In the genomic region with DNA sequence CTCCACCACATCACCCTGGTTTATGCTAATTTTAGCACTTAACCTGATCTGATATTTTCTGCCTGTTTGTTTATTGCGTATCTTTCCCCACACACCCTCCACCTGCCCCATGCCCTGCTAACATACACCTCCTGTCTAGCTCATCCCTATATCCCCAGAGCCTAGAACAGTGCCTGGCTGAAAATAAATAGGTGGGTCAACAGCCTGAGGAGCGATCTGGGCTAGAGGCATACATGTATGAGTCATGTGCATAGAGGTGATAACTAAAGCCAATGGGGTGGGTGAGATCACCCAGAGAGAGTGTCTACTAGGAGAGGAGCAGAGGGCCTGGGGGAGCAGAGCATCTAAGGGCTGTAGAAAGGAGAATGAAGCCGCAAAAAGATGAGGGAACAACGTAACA, we compare ENCODE assay signal across 18 cellular contexts. TPM values are rescaled to one million over a fixed set of nuclear protein-coding genes. Genes with fewer than 3 reads are reported as not detected.
A peak's percentile ranks its signal among the peaks of the same experiment; 100 is the strongest.
DNase-seq lines count a peak whose midpoint lies in the region; ATAC-seq, FAIRE-seq and TF ChIP-seq lines count a peak whose summit lies in the region.
"Had no signal": no experiment of that assay in that cellular context is flagged by ENCODE, and none has a peak within 500 bp of the region (broad histone marks: within the 10 kb centered on the region; RNA-seq: fewer than 3 reads in every experiment).

No MANE protein-coding gene starts in this region.

- TF ChIP-seq POLR2A in HCT116 (IDR thresholded peaks at IDR 0.05; ENCODE audit: borderline replicate concordance, extremely low read depth, insufficient read depth, insufficient read length) = no peak

- POLR2A ChIA-PET in HCT116 (lab: Charles Lee) = interaction anchor here (0.6 kb wide), 1 partner anchor 200 kb away, joined by 7 read pairs; no protein-coding TSS in a partner anchor

- TF ChIP-seq CTCF in HCT116 (IDR thresholded peaks at IDR 0.05 in 2 of 3, conservative IDR thresholded peaks at IDR 0.05 in 1 of 3; ENCODE audit: borderline replicate concordance in 1 of 3, insufficient read depth in 1 of 3, low read depth in 2 of 3, low read length in 2 of 3) = no peak
- no peak for TF ChIP-seq CTCF in glutamatergic neuron (IDR thresholded peaks at IDR 0.05; ENCODE audit: partially characterized antibody, unreplicated experiment)

- H3K4me3 Mint-ChIP-seq in glutamatergic neuron (ENCODE audit: unreplicated experiment) = peak overlapping the region; percentile 12

- H3K4me3 ChIP-seq in HCT116 (replicated peaks in 1 of 2; ENCODE audit: low read depth in 1 of 2, low read length in 2 of 2) = no peak overlapping the region
- no peak overlapping the region for H3K4me3 ChIP-seq in small intestine (ENCODE audit: low read depth in 1 of 2, low read length in 2 of 2)

- H3K27me3 Mint-ChIP-seq in glutamatergic neuron (ENCODE audit: unreplicated experiment) = peaks cover 9% of the 10 kb centered on the region

- FAIRE-seq in urothelium cell line (lab: Jason Lieb, UNC) = peak; percentile 32
- FAIRE-seq in small intestine (lab: Jason Lieb, UNC) = no peak
- FAIRE-seq: GM18507 had no signal

- H3K36me3 ChIP-seq in HCT116 (ENCODE audit: control insufficient read depth in 1 of 2, insufficient read depth in 2 of 2, low read length in 2 of 2) = no peaks in the 10 kb centered on the region
- no peaks in the 10 kb centered on the region for H3K36me3 ChIP-seq in small intestine (ENCODE audit: control insufficient read depth in 2 of 2, insufficient read depth in 2 of 2, low read length in 2 of 2)

- CTCF ChIA-PET in HCT116 (lab: Charles Lee) = interaction anchor here (1.0 kb wide), 1 partner anchor 112 kb away, joined by 3 read pairs; no protein-coding TSS in a partner anchor

- no peak for ATAC-seq in HCT116
- no peak for ATAC-seq in GM21737 (IDR thresholded peaks at IDR 0.05; ENCODE audit: unreplicated experiment)
- ATAC-seq: Panc1 had no signal

- H4K20me1 ChIP-seq in HCT116 (ENCODE audit: insufficient read depth) = no peaks in the 10 kb centered on the region

- no peaks in the 10 kb centered on the region for H3K36me3 Mint-ChIP-seq in glutamatergic neuron (ENCODE audit: unreplicated experiment)

- DNase-seq in HCT116 (ENCODE audit: low read depth, low spot score) (no peak), RPMI7951 (ENCODE audit: low read depth) (peak; percentile 26), glutamatergic neuron (no peak), urothelium cell line (ENCODE audit: low spot score) (no peak), small intestine (no peak), germinal center (ENCODE audit: low spot score) (no peak)
- DNase-seq: C1 segment of cervical spinal cord, DMS 273 treated with DMSO at 0.1 percent for 48 hours, HCEC 1CT, KG1, NCI-H1092, NCI-H1694 treated with DMSO at 0.1 percent for 48 hours, NCI-H2171, NCI-H774, Right ventricle myocardium superior had no signal

- H2AFZ ChIP-seq in HCT116 (ENCODE audit: low read depth, low read length, poor library complexity, severe bottlenecking) = no peak overlapping the region

- WGBS in small intestine, 3 donors = 86 to 91% (median 88%) methylated on average over 4 of the region's 4 CpGs

- RAD21 ChIA-PET in HCT116 (lab: Charles Lee; ENCODE audit: low non-redundant PET in 1 of 2, low total read pairs in 2 of 2, uncharacterized antibody in 2 of 2, unreplicated experiment in 2 of 2) = no interaction called here

- H3K27ac Mint-ChIP-seq in glutamatergic neuron (ENCODE audit: unreplicated experiment) = no peak overlapping the region

- no peak for TF ChIP-seq RAD21 in HCT116 (IDR thresholded peaks at IDR 0.05; ENCODE audit: low read depth)

- BruUV-seq in HCT116 (replicated peaks; lab: Mats Ljungman, UMichigan) = no TSS peak

- no peak overlapping the region for H3K9ac ChIP-seq in HCT116 (ENCODE audit: low read length)

- peaks cover 6% of the 10 kb centered on the region for H3K9me3 Mint-ChIP-seq in glutamatergic neuron (ENCODE audit: unreplicated experiment)

- H3K9me3 ChIP-seq in HCT116 (ENCODE audit: control insufficient read depth in 1 of 2, insufficient read depth in 1 of 2, low read depth in 1 of 2, low read length in 2 of 2) (no peaks in the 10 kb centered on the region), small intestine (ENCODE audit: control insufficient read depth, low read depth) (no peaks in the 10 kb centered on the region)

- no peaks in the 10 kb centered on the region for H3K79me2 ChIP-seq in HCT116 (ENCODE audit: insufficient read depth, low read length)

- H3K27ac ChIP-seq in HCT116 (ENCODE audit: low read depth, low read length) = no peak overlapping the region
- H3K27ac ChIP-seq in small intestine (ENCODE audit: low read depth in 1 of 2, low read length in 1 of 2) = no peak overlapping the region

- peak overlapping the region; percentile 32 for H3K4me2 ChIP-seq in HCT116 (ENCODE audit: low read length)

- H3K27me3 ChIP-seq in HCT116 (ENCODE audit: insufficient read depth, low read length) = no peaks in the 10 kb centered on the region
- H3K27me3 ChIP-seq in small intestine (ENCODE audit: control insufficient read depth in 2 of 2, insufficient read depth in 2 of 2, low read length in 2 of 2) = peaks cover 0 to 9% of the 10 kb centered on the region in 2 donors

- no peaks in the 10 kb centered on the region for H3K9me2 ChIP-seq in HCT116 (ENCODE audit: insufficient read depth)

- H3K4me1 ChIP-seq in HCT116 (ENCODE audit: control insufficient read depth in 1 of 2, insufficient read depth in 2 of 2, low read length in 2 of 2) = peaks cover 0 to 40% of the 10 kb centered on the region in 2 experiments; a peak in 3 of 4 replicates
- H3K4me1 ChIP-seq in small intestine (ENCODE audit: control insufficient read depth in 2 of 2, insufficient read depth in 1 of 2, low read depth in 1 of 2, low read length in 1 of 2) = peaks cover 0 to 2% of the 10 kb centered on the region in 2 donors

- intact Hi-C loops in HCT116 (cut with micrococcal nuclease) = loop anchor here (10.0 kb wide), 1 partner anchor 320 kb away; the partner anchor contains the start of gene E2F2

- peaks cover 9% of the 10 kb centered on the region for H3K4me1 Mint-ChIP-seq in glutamatergic neuron (ENCODE audit: low read depth, unreplicated experiment)

TF ChIP-seq in HCT116, 20 proteins besides CTCF, POLR2A, EP300 and RAD21:
- TF ChIP-seq EZH2 (IDR thresholded peaks at IDR 0.05) (no peak), SP1 (IDR thresholded peaks at IDR 0.05; ENCODE audit: low read depth) (no peak), TCF7L2 (IDR thresholded peaks at IDR 0.05; ENCODE audit: borderline replicate concordance, extremely low read depth, insufficient read depth, insufficient read length) (no peak), ELF1 (IDR thresholded peaks at IDR 0.05; ENCODE audit: borderline replicate concordance, low read depth) (no peak), CBX3 (IDR thresholded peaks at IDR 0.05; ENCODE audit: low read depth) (no peak), ATF3 (IDR thresholded peaks at IDR 0.05) (no peak), POLR2AphosphoS5 (IDR thresholded peaks at IDR 0.05; ENCODE audit: low read depth, low read length) (no peak), ZFX (IDR thresholded peaks at IDR 0.05) (no peak), FOSL1 (IDR thresholded peaks at IDR 0.05; ENCODE audit: low read depth) (no peak), SIN3A (IDR thresholded peaks at IDR 0.05; ENCODE audit: low read depth) (no peak)
- TF ChIP-seq, protein P1, sequence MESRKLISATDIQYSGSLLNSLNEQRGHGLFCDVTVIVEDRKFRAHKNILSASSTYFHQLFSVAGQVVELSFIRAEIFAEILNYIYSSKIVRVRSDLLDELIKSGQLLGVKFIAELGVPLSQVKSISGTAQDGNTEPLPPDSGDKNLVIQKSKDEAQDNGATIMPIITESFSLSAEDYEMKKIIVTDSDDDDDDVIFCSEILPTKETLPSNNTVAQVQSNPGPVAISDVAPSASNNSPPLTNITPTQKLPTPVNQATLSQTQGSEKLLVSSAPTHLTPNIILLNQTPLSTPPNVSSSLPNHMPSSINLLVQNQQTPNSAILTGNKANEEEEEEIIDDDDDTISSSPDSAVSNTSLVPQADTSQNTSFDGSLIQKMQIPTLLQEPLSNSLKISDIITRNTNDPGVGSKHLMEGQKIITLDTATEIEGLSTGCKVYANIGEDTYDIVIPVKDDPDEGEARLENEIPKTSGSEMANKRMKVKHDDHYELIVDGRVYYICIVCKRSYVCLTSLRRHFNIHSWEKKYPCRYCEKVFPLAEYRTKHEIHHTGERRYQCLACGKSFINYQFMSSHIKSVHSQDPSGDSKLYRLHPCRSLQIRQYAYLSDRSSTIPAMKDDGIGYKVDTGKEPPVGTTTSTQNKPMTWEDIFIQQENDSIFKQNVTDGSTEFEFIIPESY (IDR thresholded peaks at IDR 0.05; ENCODE audit: extremely low read depth, insufficient replicate concordance, low read length) = no peak

RNA-seq across cellular contexts. Expression of gene HTR1D, which starts 2.7 kb away (rescaled TPM):
- total RNA-seq in HCT116 (2021; ENCODE audit: unreplicated experiment) (3.5 TPM), glutamatergic neuron (ENCODE audit: unreplicated experiment) (0.20 TPM)
- 2.9 and 3.4 TPM in 2 replicates for polyA plus RNA-seq in HCT116 (2012)
- total RNA-seq in RPMI7951 (2014; rRNA removed; shearing (Covaris generic)) = 0.12 TPM in 1 of 2 replicates, not detected in the other
- 10 to 100 TPM in 1 of 3 donors, 1 to 10 TPM in 2; 6.0 to 11.3 (median 6.5) TPM for polyA plus RNA-seq in small intestine
- total RNA-seq: Right ventricle myocardium superior had no signal

RNA-seq across cellular contexts. Expression of gene LUZP1, which starts 46.0 kb away (rescaled TPM):
- 22.4 TPM for total RNA-seq in HCT116 (2021; ENCODE audit: unreplicated experiment)
- 9.2 and 10.2 TPM in 2 replicates for polyA plus RNA-seq in HCT116 (2012)
- 17.8 and 18.4 TPM in 2 replicates for total RNA-seq in RPMI7951 (2014; rRNA removed; shearing (Covaris generic))
- total RNA-seq in glutamatergic neuron (ENCODE audit: unreplicated experiment) = 32.0 TPM
- polyA plus RNA-seq in small intestine = 10 to 100 TPM; 14.1 to 21.7 (median 17.3) TPM
